Comparison of ENCODE assay signal across 29 cellular contexts in genomic region chr16:11095935-11096334, GRCh38.
A peak's percentile ranks its signal among the peaks of the same experiment; 100 is the strongest.
DNase-seq lines count a peak whose midpoint lies in the region; ATAC-seq, FAIRE-seq and TF ChIP-seq lines count a peak whose summit lies in the region.
"Had no signal": no experiment of that assay in that cellular context is flagged by ENCODE, and none has a peak within 500 bp of the region (broad histone marks: within the 10 kb centered on the region; RNA-seq: fewer than 3 reads in every experiment).

No MANE protein-coding gene starts in this region.

- no peaks in the 10 kb centered on the region for H3K9me3 Mint-ChIP-seq in activated naive CD8-positive, alpha-beta T cell (ENCODE audit: low read depth)
- H3K9me3 Mint-ChIP-seq: activated naive CD4-positive, alpha-beta T cell treated with anti-CD3 and anti-CD28 coated beads, Interleukin-2, amount 50 U/mL, for 24 hours; naive B cell had no signal

- POLR2A ChIA-PET in HepG2 (lab: Yijun Ruan, JAX): interaction anchor here (0.8 kb wide), 1 partner anchor 160 kb away, joined by 3 read pairs; the partner anchor contains the start of gene SOCS1

- no TSS peak for BruUV-seq in HepG2 (replicated peaks; lab: Mats Ljungman, UMichigan)

- TF ChIP-seq RAD21 in HepG2 (CRISPR knock-in tag; IDR thresholded peaks at IDR 0.05): no peak

- no peaks in the 10 kb centered on the region for H3K27me3 ChIP-seq in HepG2 (ENCODE audit: control insufficient read depth in 1 of 2, insufficient read depth in 2 of 2, low read length in 2 of 2)
- H3K27me3 ChIP-seq in right lobe of liver: no peaks in the 10 kb centered on the region
- no peaks in the 10 kb centered on the region for H3K27me3 ChIP-seq in OCI-LY1 (ENCODE audit: insufficient read depth, low read length)
- H3K27me3 ChIP-seq: ascending aorta, neutrophil, right atrium auricular region, transverse colon had no signal

- H3K9me3 ChIP-seq in HepG2 (ENCODE audit: low read length) (no peaks in the 10 kb centered on the region), right lobe of liver (no peaks in the 10 kb centered on the region), OCI-LY1 (ENCODE audit: low read length) (no peaks in the 10 kb centered on the region)
- H3K9me3 ChIP-seq: ascending aorta, lower lobe of right lung, neutrophil, right atrium auricular region, transverse colon had no signal

- no peak overlapping the region for H3K9ac ChIP-seq in HepG2 (ENCODE audit: insufficient read depth, low read depth, low read length)
- no peak overlapping the region for H3K9ac ChIP-seq in OCI-LY1 (ENCODE audit: low read length)

- CTCF ChIA-PET in HepG2 (lab: Yijun Ruan, JAX; ENCODE audit: low intra/inter-chr PET ratio, low total read pairs): no interaction called here

- 0 out of 2 replicates have a peak, but pooled peaks cover 4% of the 10 kb centered on the region for H3F3A ChIP-seq in OCI-LY1 (ENCODE audit: insufficient read depth, low read length)

- H2AFZ ChIP-seq in HepG2 (ENCODE audit: low read length): no peak overlapping the region
- no peak overlapping the region for H2AFZ ChIP-seq in OCI-LY1 (ENCODE audit: low read length)

- H3K27ac Mint-ChIP-seq in activated naive CD8-positive, alpha-beta T cell: peak overlapping the region; percentile 99

- TF ChIP-seq POLR2A in HepG2 (IDR thresholded peaks at IDR 0.05; ENCODE audit: insufficient read depth in 1 of 2, low read depth in 2 of 2, low read length in 2 of 2) (no peak), right lobe of liver (IDR thresholded peaks at IDR 0.05) (no peak)

- H3K27ac ChIP-seq in HepG2 (ENCODE audit: extremely low read length, insufficient read depth, low read length): no peak overlapping the region
- H3K27ac ChIP-seq in right lobe of liver: no peak overlapping the region
- H3K27ac ChIP-seq in OCI-LY1 (ENCODE audit: low read depth, low read length, poor library complexity, severe bottlenecking): peak overlapping the region; percentile 97
- H3K27ac ChIP-seq: ascending aorta, C4-2B, lower lobe of right lung, neutrophil, right atrium auricular region, VCaP had no signal

- H4K20me1 ChIP-seq in HepG2 (ENCODE audit: insufficient read depth, low read length) (no peaks in the 10 kb centered on the region), OCI-LY1 (ENCODE audit: insufficient read depth, low read length) (no peaks in the 10 kb centered on the region)

- no peaks in the 10 kb centered on the region for H3K36me3 Mint-ChIP-seq in activated naive CD8-positive, alpha-beta T cell

- no peak overlapping the region for H3K4me3 Mint-ChIP-seq in activated naive CD8-positive, alpha-beta T cell

- H3K36me3 ChIP-seq in HepG2 (replicated peaks in 1 of 2; ENCODE audit: control insufficient read depth in 1 of 2, insufficient read depth in 2 of 2, low read length in 2 of 2) (no peaks in the 10 kb centered on the region; a peak in 1 of 5 replicates), right lobe of liver (peaks cover 0 to 2% (median 0%) of the 10 kb centered on the region in 4 donors), OCI-LY1 (ENCODE audit: insufficient read depth, low read length) (peaks cover 6% of the 10 kb centered on the region; the same call in 1 of the 2 replicates)
- H3K36me3 ChIP-seq: transverse colon had no signal

- H3K4me3 ChIP-seq in HepG2 (replicated peaks in 1 of 3; ENCODE audit: insufficient read depth in 1 of 3, low read depth in 2 of 3, low read length in 3 of 3) (no peak overlapping the region), right lobe of liver (no peak overlapping the region), OCI-LY1 (ENCODE audit: low read depth, low read length, poor library complexity, severe bottlenecking) (no peak overlapping the region)
- H3K4me3 ChIP-seq: ascending aorta, lower lobe of right lung, right atrium auricular region, transverse colon had no signal

- no peak for FAIRE-seq in HepG2 (lab: Jason Lieb, UNC)
- FAIRE-seq: endothelial cell of umbilical vein, frontal cortex, RCC 7860 had no signal

- H3K9me2 ChIP-seq in OCI-LY1 (ENCODE audit: low read depth, low read length): no peaks in the 10 kb centered on the region

- H3K4me1 Mint-ChIP-seq in activated naive CD8-positive, alpha-beta T cell (ENCODE audit: low read depth): peaks cover 72% of the 10 kb centered on the region

- TF ChIP-seq EP300 in HepG2 (IDR thresholded peaks at IDR 0.05; ENCODE audit: low read depth in 2 of 2, low read length in 2 of 2) (no peak), HepG2 (CRISPR knock-in tag; IDR thresholded peaks at IDR 0.05; ENCODE audit: borderline replicate concordance) (no peak)

- peaks cover under 1% of the 10 kb centered on the region; the same call in 1 of the 2 replicates for H3K4me1 ChIP-seq in HepG2 (ENCODE audit: insufficient read depth, low read length)
- H3K4me1 ChIP-seq in right lobe of liver: no peaks in the 10 kb centered on the region
- H3K4me1 ChIP-seq in OCI-LY1 (ENCODE audit: insufficient read depth, low read length, severe bottlenecking): peaks cover 72% of the 10 kb centered on the region

- TF ChIP-seq CTCF in HepG2 (CRISPR knock-in tag; IDR thresholded peaks at IDR 0.05): no peak
- TF ChIP-seq CTCF in right lobe of liver (IDR thresholded peaks at IDR 0.05): no peak
- TF ChIP-seq CTCF in OCI-LY1 (IDR thresholded peaks at IDR 0.05; ENCODE audit: low read length): no peak

- ATAC-seq in HepG2 (no peak), right lobe of liver (no peak), GM19455 (IDR thresholded peaks at IDR 0.05; ENCODE audit: unreplicated experiment) (no peak)
- ATAC-seq: lower lobe of right lung had no signal

- intact Hi-C loops in HepG2 (cut with micrococcal nuclease; ENCODE audit: unreplicated experiment) (no loop called here), right lobe of liver (cut with DNase I) (no loop called here)

- H3K4me2 ChIP-seq in HepG2 (ENCODE audit: low read depth, low read length) (no peak overlapping the region), OCI-LY1 (ENCODE audit: low read length) (no peak overlapping the region)

- in situ Hi-C loops in HepG2 (cut with HindIII; ENCODE audit: extremely low pct_ligation_motif_present, low pct_unique_long_range_greater_than_20kb): no loop called here

- WGBS in HepG2 (ENCODE audit: low lambda C conversion rate): 98% methylated on average over 4 of the region's 4 CpGs
- 93% methylated on average over 2 of the region's 4 CpGs for WGBS in right lobe of liver (ENCODE audit: insufficient coverage, low coverage, low lambda C conversion rate, missing lambda C conversion rate)

- H3K79me2 ChIP-seq in HepG2 (ENCODE audit: insufficient read depth, low read length) (no peaks in the 10 kb centered on the region), OCI-LY1 (ENCODE audit: insufficient read depth, low read length) (no peaks in the 10 kb centered on the region)

- H3K27me3 Mint-ChIP-seq in activated naive CD8-positive, alpha-beta T cell: no peaks in the 10 kb centered on the region
- H3K27me3 Mint-ChIP-seq: activated naive CD4-positive, alpha-beta T cell treated with anti-CD3 and anti-CD28 coated beads, Interleukin-2, amount 50 U/mL, for 24 hours; naive B cell had no signal

- no peak for DNase-seq in HepG2 (ENCODE audit: low spot score)
- no peak for DNase-seq in right lobe of liver
- DNase-seq in DMS 273 treated with DMSO at 0.1 percent for 48 hours (lab: John Stamatoyannopoulos, UW): no peak
- DNase-seq in islet precursor cell: no peak
- DNase-seq: COR-L47; DMS53; H7; lower lobe of right lung; midbrain; naive B cell; NCI-H2107; NCI-H748 treated with DMSO at 0.1 percent for 48 hours; posterior cingulate gyrus; SHP77 treated with DMSO at 0.1 percent for 48 hours; stimulated activated CD4-positive, alpha-beta T cell treated with anti-CD3 and anti-CD28 coated beads, Interleukin-1b, Interleukin-23, amount 100 ng/mL, for 48 hours; T1000; transverse colon had no signal

TF ChIP-seq in HepG2, 621 proteins besides CTCF, POLR2A, EP300 and RAD21:
- TF ChIP-seq ARNTL (CRISPR knock-in tag; IDR thresholded peaks at IDR 0.05) (no peak), ZNF121 (CRISPR knock-in tag; IDR thresholded peaks at IDR 0.05) (peak; percentile 89)
TF ChIP-seq in HepG2: peak in this region for 1.
